Comparison of ENCODE assay signal across 8 cellular contexts in genomic region chr14:50954811-50955372, GRCh38. TPM values are rescaled to one million over a fixed set of nuclear protein-coding genes. Genes with fewer than 3 reads are reported as not detected.
DNase-seq lines count a peak whose midpoint lies in the region; ATAC-seq, FAIRE-seq and TF ChIP-seq lines count a peak whose summit lies in the region.

No MANE protein-coding gene starts in this region.

- H3K36me3 ChIP-seq in left ventricle myocardium inferior (no peaks in the 10 kb centered on the region), skeletal muscle satellite cell (ENCODE audit: insufficient read depth, low read length) (no peaks in the 10 kb centered on the region)

- intact Hi-C loops in left ventricle myocardium inferior (cut with micrococcal nuclease): loop anchor here (5.0 kb wide), 1 partner anchor 272 kb away; no protein-coding TSS in a partner anchor

- DNase-seq in SHP77 (lab: John Stamatoyannopoulos, UW) (peak; percentile 35 to 45), SHP77 treated with DMSO at 0.1 percent for 48 hours (lab: John Stamatoyannopoulos, UW) (no peak), MV-4-11 (lab: John Stamatoyannopoulos, UW) (peak; percentile 62), left ventricle myocardium inferior (no peak), GM12892 (ENCODE audit: insufficient read length) (no peak), T-helper 1 cell (no peak)

- H3K4me1 ChIP-seq in left ventricle myocardium inferior (peaks cover 11% of the 10 kb centered on the region), skeletal muscle satellite cell (ENCODE audit: control insufficient read depth, insufficient read depth, low read length) (peaks cover 11% of the 10 kb centered on the region)

- H3K4me3 ChIP-seq in left ventricle myocardium inferior: no peak overlapping the region
- H3K4me3 ChIP-seq in skeletal muscle satellite cell (ENCODE audit: low read length): no peak overlapping the region

- no peak overlapping the region for H3K27ac ChIP-seq in left ventricle myocardium inferior (replicated peaks)

- H3K9ac ChIP-seq in skeletal muscle satellite cell (ENCODE audit: low read depth, low read length): peak overlapping the region; percentile 48

- H3K9me3 Mint-ChIP-seq in activated T-helper 17 cell treated with anti-CD3 and anti-CD28 coated beads, Interleukin-2, amount 50 U/mL, for 72 hours: no peaks in the 10 kb centered on the region

- TF ChIP-seq POLR2A in GM12892 (IDR thresholded peaks at IDR 0.05; ENCODE audit: low read depth, low read length): no peak

- FAIRE-seq in GM12892 (lab: Jason Lieb, UNC): no peak

- peaks cover 6% of the 10 kb centered on the region for H3K27me3 ChIP-seq in left ventricle myocardium inferior (ENCODE audit: low read depth)
- no peaks in the 10 kb centered on the region for H3K27me3 ChIP-seq in skeletal muscle satellite cell (ENCODE audit: control insufficient read depth, insufficient read depth, low read length)

- no peaks in the 10 kb centered on the region for H3K4me1 Mint-ChIP-seq in activated T-helper 17 cell treated with anti-CD3 and anti-CD28 coated beads, Interleukin-2, amount 50 U/mL, for 72 hours

- no peaks in the 10 kb centered on the region for H3K27me3 Mint-ChIP-seq in activated T-helper 17 cell treated with anti-CD3 and anti-CD28 coated beads, Interleukin-2, amount 50 U/mL, for 72 hours

- no peaks in the 10 kb centered on the region for H3K36me3 Mint-ChIP-seq in activated T-helper 17 cell treated with anti-CD3 and anti-CD28 coated beads, Interleukin-2, amount 50 U/mL, for 72 hours (ENCODE audit: low read depth)

- peak overlapping the region; percentile 44 for H3K4me2 ChIP-seq in skeletal muscle satellite cell (ENCODE audit: low read length)

- no peak overlapping the region for H3K4me3 Mint-ChIP-seq in activated T-helper 17 cell treated with anti-CD3 and anti-CD28 coated beads, Interleukin-2, amount 50 U/mL, for 72 hours

- peak overlapping the region; percentile 31 for H3K27ac Mint-ChIP-seq in activated T-helper 17 cell treated with anti-CD3 and anti-CD28 coated beads, Interleukin-2, amount 50 U/mL, for 72 hours

- peak; percentile 38 for ATAC-seq in activated T-helper 17 cell treated with anti-CD3 and anti-CD28 coated beads, Interleukin-2, amount 50 U/mL, for 72 hours (replicated peaks)

- H3K9me3 ChIP-seq in left ventricle myocardium inferior (replicated peaks): no peaks in the 10 kb centered on the region
- H3K9me3 ChIP-seq in skeletal muscle satellite cell (replicated peaks; ENCODE audit: low read length): no peaks in the 10 kb centered on the region

- peak; percentile 70 for TF ChIP-seq CTCF in left ventricle myocardium inferior (IDR thresholded peaks at IDR 0.05; ENCODE audit: borderline replicate concordance)

RNA-seq across cellular contexts. Expression of gene PYGL, which starts 10.6 kb away (rescaled TPM):
- 1 to 10 TPM in 1 of 2 donors, under 1 TPM in 1; 0.26 to 3.9 TPM for total RNA-seq in activated T-helper 17 cell treated with anti-CD3 and anti-CD28 coated beads, Interleukin-2, amount 50 U/mL, for 72 hours
- 5.8 TPM for total RNA-seq in left ventricle myocardium inferior
- 85.8 and 122 TPM in 2 replicates for total RNA-seq in skeletal muscle satellite cell (2012; rRNA removed)
- 10.1 TPM for polyA plus RNA-seq in GM12892 (2012; ENCODE audit: missing spikeins)

Comparison
In these comparisons a context has a peak if more than half of its experiments do, and no peak if none do; other contexts are left out.
1. DNase-seq: peak in SHP77 (2 of 2) and MV-4-11 (single experiment); none in SHP77 treated with DMSO at 0.1 percent for 48 hours (single experiment), left ventricle myocardium inferior (single experiment), GM12892 (single experiment) and T-helper 1 cell (0 of 5).